ENCODE assay signal across 17 cellular contexts in genomic region chr5:1815881-1816292, GRCh38.
"Had no signal": no experiment of that assay in that cellular context is flagged by ENCODE, and none has a peak within 500 bp of the region (broad histone marks: within the 10 kb centered on the region; RNA-seq: fewer than 3 reads in every experiment).

No MANE protein-coding gene starts in this region.

- H3K9me3 Mint-ChIP-seq: activated CD8-positive, alpha-beta T cell treated with anti-CD3 and anti-CD28 coated beads for 36 hours; activated naive CD4-positive, alpha-beta T cell treated with anti-CD3 and anti-CD28 coated beads, Interleukin-2, amount 50 U/mL, for 72 hours; activated T-cell treated with anti-CD3 and anti-CD28 coated beads, Interleukin-2, amount 50 U/mL, for 4 hours; type B pancreatic cell had no signal

- H3K27me3 ChIP-seq: body of pancreas, neutrophil had no signal

- H3K4me3 Mint-ChIP-seq: activated CD8-positive, alpha-beta T cell treated with anti-CD3 and anti-CD28 coated beads for 36 hours; activated T-cell treated with anti-CD3 and anti-CD28 coated beads, Interleukin-2, amount 50 U/mL, for 4 hours; type B pancreatic cell had no signal

- H3K4me1 ChIP-seq: body of pancreas had no signal

- H3K4me3 ChIP-seq: body of pancreas had no signal

- H3K27ac ChIP-seq: body of pancreas, epithelial cell of prostate, neutrophil had no signal

- ATAC-seq: activated CD8-positive, alpha-beta T cell treated with anti-CD3 and anti-CD28 coated beads for 36 hours; activated naive CD4-positive, alpha-beta T cell treated with anti-CD3 and anti-CD28 coated beads, Interleukin-2, amount 50 U/mL, for 72 hours; activated T-cell treated with anti-CD3 and anti-CD28 coated beads, Interleukin-2, amount 50 U/mL, for 4 hours; body of pancreas; left cardiac atrium had no signal

- H3K27me3 Mint-ChIP-seq: activated CD8-positive, alpha-beta T cell treated with anti-CD3 and anti-CD28 coated beads for 36 hours; type B pancreatic cell had no signal

- H3K27ac Mint-ChIP-seq: activated CD8-positive, alpha-beta T cell treated with anti-CD3 and anti-CD28 coated beads for 36 hours; type B pancreatic cell had no signal

- DNase-seq: activated CD4-positive, alpha-beta T cell treated with anti-CD3 and anti-CD28 coated beads for 4 hours; activated CD8-positive, alpha-beta T cell treated with anti-CD3 and anti-CD28 coated beads for 36 hours; activated effector memory CD4-positive, alpha-beta T cell treated with anti-CD3 and anti-CD28 coated beads, Interleukin-2, amount 50 U/mL, for 16 hours; activated T-cell treated with anti-CD3 and anti-CD28 coated beads, Interleukin-2, amount 50 U/mL, for 4 hours; body of pancreas; cerebellar nuclear complex; foreskin melanocyte; left cardiac atrium; retina; stimulated activated CD4-positive, alpha-beta T cell treated with anti-CD3 and anti-CD28 coated beads, Interleukin-4, amount 100 ng/mL, for 24 hours; stimulated activated naive CD4-positive, alpha-beta T cell treated with Interleukin-2 at 50 U/mL for 16 hours; substantia nigra; T-helper 2 cell had no signal
